Comparison of ENCODE assay signal across 14 cellular contexts in genomic region chr10:61986788-61987187, GRCh38.
DNase-seq lines count a peak whose midpoint lies in the region; ATAC-seq and TF ChIP-seq lines count a peak whose summit lies in the region.
"Had no signal": no experiment of that assay in that cellular context is flagged by ENCODE, and none has a peak within 500 bp of the region (broad histone marks: within the 10 kb centered on the region; RNA-seq: fewer than 3 reads in every experiment).

No MANE protein-coding gene starts in this region.

- H3K27ac ChIP-seq in OCI-LY3 (ENCODE audit: low read length) (peak overlapping the region; percentile 90), coronary artery (peak overlapping the region; percentile 63 to 77)
- H3K27ac ChIP-seq: right lobe of liver had no signal

- H2AFZ ChIP-seq in OCI-LY3 (ENCODE audit: low read depth, low read length) = no peak overlapping the region

- H3K9me3 Mint-ChIP-seq in stimulated activated effector memory CD8-positive, alpha-beta T cell treated with anti-CD3 and anti-CD28 coated beads, Interleukin-12 subunit alpha, Interleukin-12 subunit beta, amount 100 ng/mL, for 72 hours = no peaks in the 10 kb centered on the region

- peak overlapping the region; percentile 64 for H3K4me2 ChIP-seq in OCI-LY3 (ENCODE audit: low read length)

- H3K4me3 Mint-ChIP-seq in stimulated activated effector memory CD8-positive, alpha-beta T cell treated with anti-CD3 and anti-CD28 coated beads, Interleukin-12 subunit alpha, Interleukin-12 subunit beta, amount 100 ng/mL, for 72 hours = peak overlapping the region; percentile 54

- TF ChIP-seq CTCF in GM12865 (IDR thresholded peaks at IDR 0.05; ENCODE audit: insufficient read depth, low read depth, low read length, missing control alignments) = no peak
- TF ChIP-seq CTCF in OCI-LY3 (IDR thresholded peaks at IDR 0.05; ENCODE audit: low read depth, low read length) = no peak
- TF ChIP-seq CTCF in coronary artery (IDR thresholded peaks at IDR 0.05) = no peak
- TF ChIP-seq CTCF in GM13977 (IDR thresholded peaks at IDR 0.05; ENCODE audit: extremely low read depth, insufficient read depth, missing control alignments) = no peak

- peaks cover 69% of the 10 kb centered on the region for H3K4me1 Mint-ChIP-seq in stimulated activated effector memory CD8-positive, alpha-beta T cell treated with anti-CD3 and anti-CD28 coated beads, Interleukin-12 subunit alpha, Interleukin-12 subunit beta, amount 100 ng/mL, for 72 hours

- ATAC-seq in stimulated activated effector memory CD8-positive, alpha-beta T cell treated with anti-CD3 and anti-CD28 coated beads, Interleukin-12 subunit alpha, Interleukin-12 subunit beta, amount 100 ng/mL, for 72 hours = no peak
- ATAC-seq in HG02798 (IDR thresholded peaks at IDR 0.05; ENCODE audit: poor library complexity, unreplicated experiment) (no peak), GM21529 (IDR thresholded peaks at IDR 0.05; ENCODE audit: unreplicated experiment) (no peak)

- no peaks in the 10 kb centered on the region for H3K9me3 ChIP-seq in OCI-LY3 (ENCODE audit: insufficient read depth, low read length)
- H3K9me3 ChIP-seq: right lobe of liver had no signal

- peaks cover 54% of the 10 kb centered on the region for H3K4me1 ChIP-seq in OCI-LY3 (ENCODE audit: low read length)

- DNase-seq in GM12865 (ENCODE audit: low read depth) (peak; percentile 39), coronary artery (ENCODE audit: low spot score) (no peak), GM13977 (ENCODE audit: low spot score) (no peak), activated gamma-delta T cell treated with Interleukin-2 at 50 U/mL for 16 hours (no peak)
- no peak for DNase-seq in stimulated activated effector memory CD8-positive, alpha-beta T cell treated with anti-CD3 and anti-CD28 coated beads, Interleukin-12 subunit alpha, Interleukin-12 subunit beta, amount 100 ng/mL, for 72 hours (ENCODE audit: low spot score in 2 of 2)
- DNase-seq: activated CD4-positive, CD25-positive, alpha-beta regulatory T cell treated with anti-CD3 and anti-CD28 coated beads, Interleukin-2, amount 50 U/mL, for 72 hours; DMS 273 treated with DMSO at 0.1 percent for 48 hours; NCI-H1048; NCI-H524; right lobe of liver; SIG-M5 had no signal

- H3K9ac ChIP-seq in OCI-LY3 (ENCODE audit: low read length) = no peak overlapping the region

- H3K36me3 ChIP-seq in OCI-LY3 (replicated peaks; ENCODE audit: low read depth, low read length) = no peaks in the 10 kb centered on the region
- H3K36me3 ChIP-seq: right lobe of liver had no signal

- in situ Hi-C loops in GM13977 (cut with MboI; ENCODE audit: low pct_unique_long_range_greater_than_20kb, low sequenced_read_pairs, unreplicated experiment) = no loop called here

- H3K4me3 ChIP-seq in GM12865 (ENCODE audit: low read depth, low read length) (no peak overlapping the region; the same call in 1 of the 2 replicates), OCI-LY3 (ENCODE audit: low read length) (no peak overlapping the region), coronary artery (no peak overlapping the region)
- H3K4me3 ChIP-seq: right lobe of liver had no signal

- H4K20me1 ChIP-seq in OCI-LY3 (ENCODE audit: insufficient read depth, low read length) = no peaks in the 10 kb centered on the region

- H3K27me3 ChIP-seq in OCI-LY3 (ENCODE audit: low read depth, low read length) = no peaks in the 10 kb centered on the region
- H3K27me3 ChIP-seq: right lobe of liver had no signal

- H3K36me3 Mint-ChIP-seq in stimulated activated effector memory CD8-positive, alpha-beta T cell treated with anti-CD3 and anti-CD28 coated beads, Interleukin-12 subunit alpha, Interleukin-12 subunit beta, amount 100 ng/mL, for 72 hours = peaks cover 54% of the 10 kb centered on the region

- no peaks in the 10 kb centered on the region for H3K79me2 ChIP-seq in OCI-LY3 (ENCODE audit: low read length)

- peak overlapping the region; percentile 95 for H3K27ac Mint-ChIP-seq in stimulated activated effector memory CD8-positive, alpha-beta T cell treated with anti-CD3 and anti-CD28 coated beads, Interleukin-12 subunit alpha, Interleukin-12 subunit beta, amount 100 ng/mL, for 72 hours
